ENCODE assay signal across 7 cellular contexts in genomic region chr7:113383638-113384037, GRCh38.
"Had no signal": no experiment of that assay in that cellular context is flagged by ENCODE, and none has a peak within 500 bp of the region (broad histone marks: within the 10 kb centered on the region; RNA-seq: fewer than 3 reads in every experiment).

No MANE protein-coding gene starts in this region.

- H3K36me3 ChIP-seq: HAP-1 had no signal

- H3K27ac ChIP-seq: GM23248, HL-60 had no signal

- H3K9ac ChIP-seq: GM23248 had no signal

- ATAC-seq: HCT116, HepG2 had no signal

- DNase-seq: GM23248, GOT3, H7 had no signal

- H3K4me1 ChIP-seq: HAP-1 had no signal

- H2AFZ ChIP-seq: GM23248 had no signal

- H3K9me3 ChIP-seq: HAP-1 had no signal

- H3K4me3 ChIP-seq: GM23248, HAP-1 had no signal
